18 cellular contexts compared by ENCODE assay signal in the genomic region with DNA sequence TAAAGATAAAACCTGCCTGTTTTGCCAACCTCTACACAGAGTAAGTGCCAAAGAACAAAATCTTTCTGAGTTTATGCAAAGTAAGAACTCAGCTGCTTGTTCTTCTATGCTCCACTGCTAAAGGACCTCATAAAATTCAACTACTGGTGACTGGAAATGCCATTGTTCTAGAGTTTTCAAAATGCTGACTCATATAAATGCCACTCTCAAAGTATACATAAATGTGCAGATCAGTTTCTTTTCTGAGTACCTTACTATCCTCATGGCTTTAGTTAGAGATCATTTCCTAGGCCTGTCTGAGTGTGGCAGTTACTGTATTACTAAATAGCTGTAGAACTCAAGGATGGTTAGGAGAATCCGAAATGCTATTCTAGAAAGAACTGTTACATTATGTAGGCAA. TPM values are rescaled to one million over a fixed set of nuclear protein-coding genes. Genes with fewer than 3 reads are reported as not detected.
DNase-seq lines count a peak whose midpoint lies in the region; ATAC-seq, FAIRE-seq and TF ChIP-seq lines count a peak whose summit lies in the region.
"Had no signal": no experiment of that assay in that cellular context is flagged by ENCODE, and none has a peak within 500 bp of the region (broad histone marks: within the 10 kb centered on the region; RNA-seq: fewer than 3 reads in every experiment).

No MANE protein-coding gene starts in this region.

- H3K4me3 ChIP-seq in PC-3 (ENCODE audit: low read length), result no peak overlapping the region
- no peak overlapping the region for H3K4me3 ChIP-seq in H1 (ENCODE audit: extremely low read depth in 1 of 4, insufficient read depth in 2 of 4, low read depth in 3 of 4, low read length in 4 of 4)
- H3K4me3 ChIP-seq in gastroesophageal sphincter, result no peak overlapping the region
- H3K4me3 ChIP-seq: skin epidermis, suprapubic skin had no signal

- H3K9me3 ChIP-seq in PC-3 (ENCODE audit: low read length) (no peaks in the 10 kb centered on the region), H1 (ENCODE audit: insufficient read depth in 2 of 2, low read depth in 1 of 2, low read length in 1 of 2) (no peaks in the 10 kb centered on the region), gastroesophageal sphincter (no peaks in the 10 kb centered on the region)
- H3K9me3 ChIP-seq: BE2C, suprapubic skin had no signal

- H3K27me3 Mint-ChIP-seq in osteocyte (ENCODE audit: unreplicated experiment), result no peaks in the 10 kb centered on the region
- H3K27me3 Mint-ChIP-seq: activated naive CD8-positive, alpha-beta T cell treated with anti-CD3 and anti-CD28 coated beads, Interleukin-2, amount 10 ng/mL, durations not matched to agents 7 days and 5 days; central memory CD8-positive, alpha-beta T cell had no signal

- H4K91ac ChIP-seq in H1 (replicated peaks; ENCODE audit: insufficient read length, low read length), result no peak overlapping the region

- no peaks in the 10 kb centered on the region for H3K23me2 ChIP-seq in H1 (ENCODE audit: low read depth, low read length)

- H3K9ac ChIP-seq in PC-3 (ENCODE audit: low read length) (no peak overlapping the region), H1 (replicated peaks in 1 of 4; ENCODE audit: extremely low read depth in 1 of 4, low read depth in 3 of 4, low read length in 3 of 4) (no peak overlapping the region)

- H2BK15ac ChIP-seq in H1 (ENCODE audit: low read length), result no peak overlapping the region

- CTCF ChIA-PET in PC-3 (lab: Charles Lee), result no interaction called here
- CTCF ChIA-PET in H1 (lab: Charles Lee; ENCODE audit: partially characterized antibody), result interaction anchor here (0.6 to 11.9 kb wide), 30 partner anchors 8 to 1043 kb away, joined by 3 to 129 read pairs (median 4); no protein-coding TSS in a partner anchor

- H3K4me3 Mint-ChIP-seq in osteocyte (ENCODE audit: unreplicated experiment), result no peak overlapping the region
- H3K4me3 Mint-ChIP-seq: activated CD8-positive, alpha-beta T cell treated with anti-CD3 and anti-CD28 coated beads, Interleukin-2, amount 10 ng/mL, durations not matched to agents 7 days and 5 days; activated naive CD8-positive, alpha-beta T cell treated with anti-CD3 and anti-CD28 coated beads, Interleukin-2, amount 10 ng/mL, durations not matched to agents 7 days and 5 days; central memory CD8-positive, alpha-beta T cell; endodermal cell had no signal

- H3K9me2 ChIP-seq in PC-3 (replicated peaks; ENCODE audit: low read length), result no peaks in the 10 kb centered on the region

- POLR2A ChIA-PET in PC-3 (lab: Charles Lee; ENCODE audit: unreplicated experiment), result no interaction called here
- POLR2A ChIA-PET in H1 (lab: Charles Lee; ENCODE audit: partially characterized antibody), result no interaction called here

- H3K36me3 ChIP-seq in PC-3 (ENCODE audit: low read depth, low read length) (peaks cover 6% of the 10 kb centered on the region; the same call in 1 of the 2 replicates), H1 (ENCODE audit: control insufficient read depth in 2 of 4, insufficient read depth in 4 of 4, low read length in 3 of 4) (peaks cover 3 to 15% (median 11%) of the 10 kb centered on the region in 4 experiments), gastroesophageal sphincter (peaks cover 0 to 8% of the 10 kb centered on the region in 2 donors)

- H2BK120ac ChIP-seq in H1 (replicated peaks; ENCODE audit: low read depth, low read length), result no peak overlapping the region

- H3K56ac ChIP-seq in H1 (replicated peaks; ENCODE audit: insufficient read length, low read depth, low read length), result no peak overlapping the region

- ATAC-seq in PC-3, result peak; percentile 88
- no peak for ATAC-seq in GM21786 (IDR thresholded peaks at IDR 0.05; ENCODE audit: unreplicated experiment)
- ATAC-seq in gastroesophageal sphincter, result no peak
- ATAC-seq: activated CD8-positive, alpha-beta T cell treated with anti-CD3 and anti-CD28 coated beads, Interleukin-2, amount 10 ng/mL, durations not matched to agents 7 days and 5 days had no signal

- no peak for TF ChIP-seq RAD21 in H1 (IDR thresholded peaks at IDR 0.05 in 1 of 2, conservative IDR thresholded peaks at IDR 0.05 in 1 of 2; ENCODE audit: low read depth in 2 of 2, low read length in 2 of 2)

- H3K9me3 Mint-ChIP-seq in osteocyte (ENCODE audit: unreplicated experiment), result no peaks in the 10 kb centered on the region
- H3K9me3 Mint-ChIP-seq: activated naive CD8-positive, alpha-beta T cell treated with anti-CD3 and anti-CD28 coated beads, Interleukin-2, amount 10 ng/mL, durations not matched to agents 7 days and 5 days; central memory CD8-positive, alpha-beta T cell; endodermal cell had no signal

- no peak overlapping the region for H2BK12ac ChIP-seq in H1 (ENCODE audit: low read depth, low read length)

- no peak overlapping the region for H2BK20ac ChIP-seq in H1 (ENCODE audit: low read length)

- no peak overlapping the region for H3K18ac ChIP-seq in H1 (ENCODE audit: extremely low read depth, low read length)

- no peaks in the 10 kb centered on the region for H3K79me2 ChIP-seq in PC-3 (ENCODE audit: low read length)
- no peaks in the 10 kb centered on the region for H3K79me2 ChIP-seq in H1 (ENCODE audit: control insufficient read depth in 1 of 2, insufficient read depth in 2 of 2, low read length in 2 of 2)

- BruUV-seq in PC-3 (replicated peaks; lab: Mats Ljungman, UMichigan), result no TSS peak

- no peak overlapping the region for H3K4ac ChIP-seq in H1 (replicated peaks; ENCODE audit: insufficient read length, low read depth, low read length)

- H3K4me1 ChIP-seq in PC-3 (ENCODE audit: insufficient read depth, low read length), result peaks cover 17% of the 10 kb centered on the region
- H3K4me1 ChIP-seq in H1 (replicated peaks in 1 of 4; ENCODE audit: control insufficient read depth in 3 of 4, insufficient read depth in 4 of 4, low read length in 3 of 4), result 0 out of 7 replicates have a peak, but pooled peaks cover 0 to 2% (median 0%) of the 10 kb centered on the region in 4 experiments
- H3K4me1 ChIP-seq in gastroesophageal sphincter, result peaks cover 0 to 32% (median 0%) of the 10 kb centered on the region in 3 donors
- H3K4me1 ChIP-seq: suprapubic skin had no signal

- H3K27ac ChIP-seq in PC-3 (ENCODE audit: low read length) (peak overlapping the region; percentile 16), H1 (ENCODE audit: low read depth, low read length) (no peak overlapping the region), gastroesophageal sphincter (peak overlapping the region in 1 of 4 donors; percentile 27)
- H3K27ac ChIP-seq: skin epidermis, suprapubic skin had no signal

- WGBS in H1 (ENCODE audit: extremely low coverage in 1 of 2, insufficient coverage in 1 of 2, insufficient read length in 1 of 2, insufficient replicate concordance in 2 of 2, low coverage in 1 of 2, low lambda C conversion rate in 2 of 2, missing lambda C conversion rate in 1 of 2), 2 experiments, result 83% methylated on average over 1 of the region's 1 CpG; no CpG with 5 or more reads in 1 of the 2 experiments
- 91 to 100% methylated on average over 1 of the region's 1 CpG for WGBS in gastroesophageal sphincter (ENCODE audit: low coverage in 1 of 2), 2 donors

- H3F3A ChIP-seq in PC-3 (ENCODE audit: low read length, unreplicated experiment), result no peaks in the 10 kb centered on the region

- DNase-seq in DMS79 (lab: John Stamatoyannopoulos, UW), result peak; percentile 49
- peak; percentile 56 for DNase-seq in PC-3
- no peak for DNase-seq in H1 (ENCODE audit: low read depth in 1 of 2, low spot score in 2 of 2)
- no peak for DNase-seq in osteocyte (ENCODE audit: extremely low spot score, unreplicated experiment)
- DNase-seq in head of caudate nucleus, result no peak
- DNase-seq in stimulated activated CD4-positive, alpha-beta T cell treated with anti-CD3 and anti-CD28 coated beads, Interleukin-12 subunit alpha, Interleukin-12 subunit beta, amount 100 ng/mL, for 4 hours, result no peak
- DNase-seq: activated CD8-positive, alpha-beta T cell treated with anti-CD3 and anti-CD28 coated beads, Interleukin-2, amount 10 ng/mL, durations not matched to agents 7 days and 5 days; foreskin melanocyte; GOT3; NCI-H1105 treated with DMSO at 0.1 percent for 48 hours had no signal

- H3K79me1 ChIP-seq in H1 (ENCODE audit: low read depth, low read length), result no peaks in the 10 kb centered on the region; the same call in 1 of the 2 replicates

- no peak overlapping the region for H2BK5ac ChIP-seq in H1 (ENCODE audit: low read depth, low read length)

- no peaks in the 10 kb centered on the region for H3K27me3 ChIP-seq in PC-3 (ENCODE audit: low read length)
- no peaks in the 10 kb centered on the region for H3K27me3 ChIP-seq in H1 (replicated peaks in 1 of 4; ENCODE audit: control insufficient read depth in 3 of 4, extremely low read depth in 1 of 4, insufficient read depth in 3 of 4, low read length in 3 of 4)
- no peaks in the 10 kb centered on the region for H3K27me3 ChIP-seq in gastroesophageal sphincter
- H3K27me3 ChIP-seq: BE2C, suprapubic skin had no signal

- H3K23ac ChIP-seq in H1 (ENCODE audit: insufficient read length), result no peak overlapping the region

- H2AK5ac ChIP-seq in H1 (ENCODE audit: low read depth, low read length), result no peak overlapping the region

- H4K8ac ChIP-seq in H1 (ENCODE audit: extremely low read depth, insufficient read depth, low read length), result no peak overlapping the region

- no peak overlapping the region for H3K14ac ChIP-seq in H1 (ENCODE audit: insufficient read length)

- H2AFZ ChIP-seq in PC-3 (ENCODE audit: low read length) (no peak overlapping the region), H1 (ENCODE audit: low read length) (no peak overlapping the region)

- H3K4me1 Mint-ChIP-seq in osteocyte (ENCODE audit: unreplicated experiment), result peaks cover 43% of the 10 kb centered on the region
- H3K4me1 Mint-ChIP-seq: endodermal cell had no signal

- intact Hi-C loops in PC-3 (cut with micrococcal nuclease), result loop anchor here (1.0 to 2.0 kb wide), 3 partner anchors 46 to 188 kb away; partner anchors contain the start of gene FARS2
- intact Hi-C loops in head of caudate nucleus (cut with DNase I), result no loop called here

- H3K27ac Mint-ChIP-seq in osteocyte (ENCODE audit: unreplicated experiment), result peak overlapping the region; percentile 33
- H3K27ac Mint-ChIP-seq: activated CD8-positive, alpha-beta T cell treated with anti-CD3 and anti-CD28 coated beads, Interleukin-2, amount 10 ng/mL, durations not matched to agents 7 days and 5 days; activated naive CD8-positive, alpha-beta T cell treated with anti-CD3 and anti-CD28 coated beads, Interleukin-2, amount 10 ng/mL, durations not matched to agents 7 days and 5 days; endodermal cell had no signal

- TF ChIP-seq CTCF in PC-3 (conservative IDR thresholded peaks at IDR 0.05; ENCODE audit: low read depth, low read length), result no peak
- TF ChIP-seq CTCF in H1 (IDR thresholded peaks at IDR 0.05; ENCODE audit: control extremely low read depth in 1 of 3, insufficient read depth in 1 of 3, low read depth in 1 of 3, low read length in 3 of 3), result no peak
- TF ChIP-seq CTCF in osteocyte (IDR thresholded peaks at IDR 0.05), result no peak
- TF ChIP-seq CTCF in gastroesophageal sphincter (IDR thresholded peaks at IDR 0.05), result no peak

- TF ChIP-seq EP300 in H1 (IDR thresholded peaks at IDR 0.05; ENCODE audit: borderline replicate concordance in 1 of 2, low read depth in 2 of 2, low read length in 2 of 2) (no peak), gastroesophageal sphincter (IDR thresholded peaks at IDR 0.05) (no peak)

- no peak for TF ChIP-seq POLR2A in H1 (IDR thresholded peaks at IDR 0.05; ENCODE audit: control extremely low read depth in 1 of 2, low read depth in 2 of 2, low read length in 2 of 2)
- TF ChIP-seq POLR2A in gastroesophageal sphincter (IDR thresholded peaks at IDR 0.05), result no peak

- H4K20me1 ChIP-seq in PC-3 (ENCODE audit: low read length), result no peaks in the 10 kb centered on the region
- peaks cover 2 to 3% of the 10 kb centered on the region in 2 experiments for H4K20me1 ChIP-seq in H1 (replicated peaks in 1 of 2; ENCODE audit: control insufficient read depth in 1 of 2, insufficient read depth in 2 of 2, low read length in 2 of 2)

- H3K4me2 ChIP-seq in PC-3 (ENCODE audit: low read length) (peak overlapping the region; percentile 3; the same call in 1 of the 2 replicates), H1 (ENCODE audit: insufficient read depth in 1 of 2, low read depth in 2 of 2, low read length in 2 of 2) (no peak overlapping the region)

- no peak for FAIRE-seq in H1 (lab: Jason Lieb, UNC)

- no peaks in the 10 kb centered on the region for H3K36me3 Mint-ChIP-seq in osteocyte (ENCODE audit: unreplicated experiment)

- H4K5ac ChIP-seq in H1 (ENCODE audit: insufficient read length, low read depth, low read length), result no peak overlapping the region

RNA-seq across cellular contexts. Expression of gene LYRM4, which starts 45.6 kb away (rescaled TPM):
- 18.6 and 27.7 TPM in 2 replicates for total RNA-seq in PC-3 (2014; rRNA removed)
- 61.3 and 62.8 TPM in 2 replicates for total RNA-seq in H1 (2021; fragmentation: NEBNext Ultra II Directional; extraction: Animal tissue kit (Norgen Biotek cat#: 25700))
- polyA plus RNA-seq in H1 (2011; rRNA removed), result 49.2 and 56.6 TPM in 2 replicates
- 50.9 TPM for polyA plus RNA-seq in H1 (2011; cell fraction: cytosol; rRNA removed)
- polyA plus RNA-seq in H1 (2011; cell fraction: nucleus; rRNA removed), result 34.2 TPM
- polyA plus RNA-seq in H1 (2012, experiment 1 of 2), result 51.0 to 69.7 TPM (median 53.0 TPM) in 4 replicates
- polyA plus RNA-seq in H1 (2012, experiment 2 of 2), result 48.4 TPM
- polyA plus RNA-seq in H1 (2013, experiment 1 of 2), result 34.7 TPM
- 36.1 TPM for polyA plus RNA-seq in H1 (2013, experiment 2 of 2)
- 46.9 and 49.6 TPM in 2 replicates for polyA minus RNA-seq in H1 (2011; rRNA and poly(A)+ RNA removed)
- polyA minus RNA-seq in H1 (2011; cell fraction: cytosol; rRNA and poly(A)+ RNA removed), result 24.0 TPM
- polyA minus RNA-seq in H1 (2011; cell fraction: nucleus; rRNA and poly(A)+ RNA removed), result 17.9 TPM
- 27.1 and 28.8 TPM in 2 replicates for total RNA-seq in osteocyte
- total RNA-seq in gastroesophageal sphincter, result 10 to 100 TPM; 16.4 to 27.9 (median 20.5) TPM

RNA-seq across cellular contexts. Expression of gene FARS2, which starts 46.1 kb away (rescaled TPM):
- total RNA-seq in PC-3 (2014; rRNA removed) (18.4 and 23.0 TPM in 2 replicates), osteocyte (13.2 and 17.4 TPM in 2 replicates), gastroesophageal sphincter (10 to 100 TPM in 3 of 4 donors, 1 to 10 TPM in 1; 9.8 to 16.3 (median 14.4) TPM)
- 14.0 and 14.4 TPM in 2 replicates for total RNA-seq in H1 (2021; fragmentation: NEBNext Ultra II Directional; extraction: Animal tissue kit (Norgen Biotek cat#: 25700))
- polyA plus RNA-seq in H1 (2011; rRNA removed), result 11.7 and 13.3 TPM in 2 replicates
- 14.4 TPM for polyA plus RNA-seq in H1 (2011; cell fraction: cytosol; rRNA removed)
- polyA plus RNA-seq in H1 (2011; cell fraction: nucleus; rRNA removed), result 14.6 TPM
- polyA plus RNA-seq in H1 (2012, experiment 1 of 2), result 10.3 to 15.7 TPM (median 12.9 TPM) in 4 replicates
- 16.1 TPM for polyA plus RNA-seq in H1 (2012, experiment 2 of 2)
- polyA plus RNA-seq in H1 (2013, experiment 1 of 2), result 6.4 TPM
- 7.1 TPM for polyA plus RNA-seq in H1 (2013, experiment 2 of 2)
- 40.9 and 42.5 TPM in 2 replicates for polyA minus RNA-seq in H1 (2011; rRNA and poly(A)+ RNA removed)
- 8.9 TPM for polyA minus RNA-seq in H1 (2011; cell fraction: cytosol; rRNA and poly(A)+ RNA removed)
- polyA minus RNA-seq in H1 (2011; cell fraction: nucleus; rRNA and poly(A)+ RNA removed), result 51.6 TPM

Comparison
In these comparisons a context has a peak if more than half of its experiments do, and no peak if none do; other contexts are left out.
1. DNase-seq: peak in DMS79 (single experiment) and PC-3 (single experiment); none in H1 (0 of 2), osteocyte (single experiment), head of caudate nucleus (0 of 42) and stimulated activated CD4-positive, alpha-beta T cell treated with anti-CD3 and anti-CD28 coated beads, Interleukin-12 subunit alpha, Interleukin-12 subunit beta, amount 100 ng/mL, for 4 hours (single experiment).